ENCODE assay signal across 16 cellular contexts in genomic region chr6:41757931-41758640, GRCh38. TPM values are rescaled to one million over a fixed set of nuclear protein-coding genes. Genes with fewer than 3 reads are reported as not detected.
DNase-seq lines count a peak whose midpoint lies in the region; ATAC-seq, FAIRE-seq and TF ChIP-seq lines count a peak whose summit lies in the region.
"Had no signal": no experiment of that assay in that cellular context is flagged by ENCODE, and none has a peak within 500 bp of the region (broad histone marks: within the 10 kb centered on the region; RNA-seq: fewer than 3 reads in every experiment).

No MANE protein-coding gene starts in this region.

- TF ChIP-seq RAD21 in K562 (CRISPR knock-in tag; conservative IDR thresholded peaks at IDR 0.05 in 1 of 2, IDR thresholded peaks at IDR 0.05 in 1 of 2) = no peak

- no peak overlapping the region for H3K9ac ChIP-seq in K562 (ENCODE audit: insufficient read depth in 1 of 2, low read depth in 2 of 2, low read length in 2 of 2)
- H3K9ac ChIP-seq in trophoblast cell (ENCODE audit: low read length) = no peak overlapping the region

- H3K18ac ChIP-seq in trophoblast cell (ENCODE audit: low read length) = no peak overlapping the region

- no peaks in the 10 kb centered on the region for H3K36me3 ChIP-seq in K562 (ENCODE audit: control insufficient read depth, insufficient read depth, low read length)
- H3K36me3 ChIP-seq in trophoblast cell (ENCODE audit: control insufficient read depth in 1 of 2, insufficient read depth in 2 of 2, low read length in 2 of 2) = no peaks in the 10 kb centered on the region
- H3K36me3 ChIP-seq: HAP-1 had no signal

- H2BK120ac ChIP-seq in trophoblast cell (ENCODE audit: insufficient read depth, low read length, poor library complexity) = no peak overlapping the region

- intact Hi-C loops in K562 (cut with micrococcal nuclease) = no loop called here

- no peak for TF ChIP-seq EP300 in K562 (IDR thresholded peaks at IDR 0.05; ENCODE audit: low read length)

- no peak overlapping the region for H2BK12ac ChIP-seq in trophoblast cell (ENCODE audit: low read length)

- no TSS peak for BruUV-seq in K562 (replicated peaks; lab: Mats Ljungman, UMichigan)

- no peak overlapping the region for H2AFZ ChIP-seq in K562 (ENCODE audit: low read depth, low read length)
- no peak overlapping the region for H2AFZ ChIP-seq in trophoblast cell (ENCODE audit: insufficient read depth, low read length, poor library complexity)

- TF ChIP-seq CTCF in K562 (IDR thresholded peaks at IDR 0.05 in 2 of 3, conservative IDR thresholded peaks at IDR 0.05 in 1 of 3; ENCODE audit: insufficient read depth in 2 of 3, low read depth in 1 of 3, low read length in 3 of 3) = no peak

- H3K4me1 ChIP-seq in K562 (replicated peaks in 1 of 2; ENCODE audit: control insufficient read depth in 2 of 2, insufficient read depth in 2 of 2, low read length in 2 of 2) = peaks cover 0 to 7% of the 10 kb centered on the region in 2 experiments; a peak in 1 of 5 replicates
- peaks cover 28 to 30% of the 10 kb centered on the region in 2 experiments for H3K4me1 ChIP-seq in trophoblast cell (ENCODE audit: control insufficient read depth in 1 of 2, insufficient read depth in 2 of 2, low read length in 2 of 2)
- H3K4me1 ChIP-seq: HAP-1 had no signal

- no peaks in the 10 kb centered on the region for H3K9me1 ChIP-seq in K562 (ENCODE audit: control insufficient read depth, insufficient read depth, low read length)

- H3K79me1 ChIP-seq in trophoblast cell (ENCODE audit: low read length) = peaks cover 14% of the 10 kb centered on the region

- CTCF ChIA-PET in K562 (lab: Yijun Ruan, JAX; ENCODE audit: low intra/inter-chr PET ratio) = no interaction called here

- H4K91ac ChIP-seq in trophoblast cell (ENCODE audit: low read depth, low read length) = peak overlapping the region; percentile 8

- no peak overlapping the region for H2BK5ac ChIP-seq in trophoblast cell (ENCODE audit: low read depth, low read length, poor library complexity)

- H3K4me2 ChIP-seq in K562 (ENCODE audit: insufficient read depth, low read length) (no peak overlapping the region), trophoblast cell (ENCODE audit: low read length) (no peak overlapping the region)

- no peak for ATAC-seq in K562
- ATAC-seq: stimulated activated naive CD8-positive, alpha-beta T cell treated with anti-CD3 and anti-CD28 coated beads, Interleukin-15, amount 100 ng/mL, for 72 hours had no signal

- no peak overlapping the region for H3K14ac ChIP-seq in trophoblast cell (ENCODE audit: low read length)

- DNase-seq in K562 (ENCODE audit: extremely low read depth in 1 of 4, low spot score in 3 of 4) (no peak), trophoblast cell (peak; percentile 90 to 94), iPS-NIHi7 (ENCODE audit: extremely low spot score) (no peak)
- DNase-seq: DND-41; endodermal cell; foreskin fibroblast; KG1; mesenchymal stem cell; NCI-H1105; NCI-H2171; occipital lobe; stimulated activated naive CD8-positive, alpha-beta T cell treated with anti-CD3 and anti-CD28 coated beads, Interleukin-15, amount 100 ng/mL, for 72 hours had no signal

- H3K4ac ChIP-seq in trophoblast cell (ENCODE audit: low read depth, low read length) = no peak overlapping the region

- POLR2A ChIA-PET in K562 (lab: Yijun Ruan, JAX) = interaction anchor here (0.9 to 1.6 kb wide), 4 partner anchors 9 to 16 kb away, joined by 3 to 6 read pairs (median 4); no protein-coding TSS in a partner anchor

- no peak for TF ChIP-seq POLR2A in K562 (conservative IDR thresholded peaks at IDR 0.05)

- no peak overlapping the region for H4K12ac ChIP-seq in trophoblast cell (ENCODE audit: low read depth, low read length)

- WGBS in K562 (ENCODE audit: insufficient coverage, low coverage, missing lambda C conversion rate) = 9% methylated on average over 8 of the region's 8 CpGs
- WGBS in trophoblast cell (ENCODE audit: extremely low coverage, insufficient coverage, insufficient read length) = no CpG with 5 or more reads among the region's 8 CpGs

- H3K79me2 ChIP-seq in K562 (ENCODE audit: control insufficient read depth, insufficient read depth, low read length) = no peaks in the 10 kb centered on the region
- no peaks in the 10 kb centered on the region for H3K79me2 ChIP-seq in trophoblast cell (ENCODE audit: control insufficient read depth, insufficient read depth, low read length, poor library complexity)

- H3K27me3 ChIP-seq in K562 (ENCODE audit: control insufficient read depth in 2 of 2, insufficient read depth in 2 of 2, low read length in 2 of 2) = peaks cover 37 to 60% of the 10 kb centered on the region in 2 experiments
- H3K27me3 ChIP-seq in trophoblast cell (ENCODE audit: insufficient read depth, low read length) = no peaks in the 10 kb centered on the region

- H3K27ac ChIP-seq in K562 (ENCODE audit: extremely low read depth, low read depth, low read length) (no peak overlapping the region), trophoblast cell (ENCODE audit: low read depth, low read length) (peak overlapping the region; percentile 41)

- H3K4me3 ChIP-seq in K562 (no peak overlapping the region), trophoblast cell (ENCODE audit: low read depth, low read length) (no peak overlapping the region)
- H3K4me3 ChIP-seq: HAP-1 had no signal

- H2AK5ac ChIP-seq in trophoblast cell (ENCODE audit: low read length) = no peak overlapping the region

- H4K8ac ChIP-seq in trophoblast cell (ENCODE audit: low read depth, low read length) = no peak overlapping the region

- in situ Hi-C loops in K562 (cut with MboI) = no loop called here

- H3K9me3 ChIP-seq in K562 (replicated peaks; ENCODE audit: control insufficient read depth, insufficient read depth, low read depth, low read length) = no peaks in the 10 kb centered on the region
- H3K9me3 ChIP-seq in trophoblast cell (ENCODE audit: insufficient read depth, low read depth, low read length) = peaks cover 4% of the 10 kb centered on the region
- H3K9me3 ChIP-seq: HAP-1 had no signal

- no peak for FAIRE-seq in K562 (lab: Jason Lieb, UNC)

- no peak overlapping the region for H3K23ac ChIP-seq in trophoblast cell (ENCODE audit: low read length)

- H4K20me1 ChIP-seq in K562 (replicated peaks; ENCODE audit: control insufficient read depth, insufficient read depth, low read length) = no peaks in the 10 kb centered on the region

RNA-seq across cellular contexts. Expression of gene PGC, which starts 10.9 kb away (rescaled TPM):
- total RNA-seq in K562 (2011; cell fraction: chromatin; rRNA removed; ENCODE audit: low replicate concordance) = not detected in 2 replicates
- total RNA-seq in K562 (2011; cell fraction: nucleolus; rRNA removed) = not detected in 2 replicates
- not detected in 2 replicates for total RNA-seq in K562 (2011; cell fraction: nucleoplasm; rRNA removed)
- total RNA-seq in K562 (2014; rRNA removed) = not detected in 2 replicates
- total RNA-seq in K562 (2014; rRNA removed; fragmentation: Illumina TruSeq; extraction: Trizol) = not detected in 2 replicates
- not detected in 2 replicates for total RNA-seq in K562 (2015; rRNA removed; fragmentation: Illumina TruSeq; extraction: Trizol)
- total RNA-seq in K562 (2021) = 0.40 and 0.81 TPM in 2 replicates
- not detected in 2 replicates for polyA plus RNA-seq in K562 (2011; rRNA removed)
- polyA plus RNA-seq in K562 (2011; cell fraction: cytosol; rRNA removed) = 0.03 TPM in 1 of 2 replicates, not detected in the other
- polyA plus RNA-seq in K562 (2011; cell fraction: nucleus; rRNA removed) = not detected in 2 replicates
- polyA plus RNA-seq in K562 (2012) = not detected in 2 replicates
- polyA plus RNA-seq in K562 (2014; fragmentation: Illumina TruSeq; extraction: Trizol) = not detected in 2 replicates
- polyA plus RNA-seq in K562 (2014; fragmentation: Nextera tagmentation; extraction: Ambion mirVana) = under 1 TPM in 1 of 2 experiments, not detected in 1; 0.17 TPM
- polyA plus RNA-seq in K562 (2014; rRNA removed) = not detected in 2 replicates
- polyA minus RNA-seq in K562 (2011; rRNA and poly(A)+ RNA removed) = not detected in 2 replicates
- 2.1 TPM in 1 of 2 replicates, not detected in the other for polyA minus RNA-seq in K562 (2011; cell fraction: cytosol; rRNA and poly(A)+ RNA removed)
- not detected in 2 replicates for polyA minus RNA-seq in K562 (2011; cell fraction: nucleus; rRNA and poly(A)+ RNA removed)
- polyA plus RNA-seq in trophoblast cell (2013) = 14.2 and 17.6 TPM in 2 replicates
- total RNA-seq: endodermal cell; occipital lobe; Right ventricle myocardium superior; T-helper 2 cell treated with Interferon-gamma antibody and Interleukin-4, amounts not matched to agents 100 ng/mL and 5 ng/mL, for 36 hours had no signal
- polyA plus RNA-seq: CD14-positive monocyte had no signal

RNA-seq across cellular contexts. Expression of gene FRS3, which starts 21.6 kb away (rescaled TPM):
- total RNA-seq in K562 (2011; cell fraction: chromatin; rRNA removed; ENCODE audit: low replicate concordance) = 3.2 and 6.0 TPM in 2 replicates
- total RNA-seq in K562 (2011; cell fraction: nucleolus; rRNA removed) = 4.7 and 5.5 TPM in 2 replicates
- total RNA-seq in K562 (2011; cell fraction: nucleoplasm; rRNA removed) = 3.2 and 3.7 TPM in 2 replicates
- 1.7 and 3.1 TPM in 2 replicates for total RNA-seq in K562 (2014; rRNA removed)
- total RNA-seq in K562 (2014; rRNA removed; fragmentation: Illumina TruSeq; extraction: Trizol) = 0.45 and 1.0 TPM in 2 replicates
- total RNA-seq in K562 (2015; rRNA removed; fragmentation: Illumina TruSeq; extraction: Trizol) = 1.1 and 1.8 TPM in 2 replicates
- 3.1 and 3.3 TPM in 2 replicates for total RNA-seq in K562 (2021)
- polyA plus RNA-seq in K562 (2011; rRNA removed) = 3.0 and 4.2 TPM in 2 replicates
- 4.3 and 6.5 TPM in 2 replicates for polyA plus RNA-seq in K562 (2011; cell fraction: cytosol; rRNA removed)
- polyA plus RNA-seq in K562 (2011; cell fraction: nucleus; rRNA removed) = 8.1 and 10.8 TPM in 2 replicates
- polyA plus RNA-seq in K562 (2012) = 1.5 and 4.5 TPM in 2 replicates
- 1.6 and 3.0 TPM in 2 replicates for polyA plus RNA-seq in K562 (2014; fragmentation: Illumina TruSeq; extraction: Trizol)
- polyA plus RNA-seq in K562 (2014; fragmentation: Nextera tagmentation; extraction: Ambion mirVana) = under 1 TPM; 0.03 to 0.06 TPM
- 3.4 and 3.7 TPM in 2 replicates for polyA plus RNA-seq in K562 (2014; rRNA removed)
- polyA minus RNA-seq in K562 (2011; rRNA and poly(A)+ RNA removed) = 0.84 and 0.95 TPM in 2 replicates
- 0.82 and 1.0 TPM in 2 replicates for polyA minus RNA-seq in K562 (2011; cell fraction: cytosol; rRNA and poly(A)+ RNA removed)
- polyA minus RNA-seq in K562 (2011; cell fraction: nucleus; rRNA and poly(A)+ RNA removed) = 1.6 and 1.8 TPM in 2 replicates
- 3.6 and 4.1 TPM in 2 replicates for polyA plus RNA-seq in trophoblast cell (2013)

RNA-seq across cellular contexts. Expression of gene PRICKLE4, which starts 22.5 kb away (rescaled TPM):
- 6.0 and 13.5 TPM in 2 replicates for total RNA-seq in K562 (2011; cell fraction: chromatin; rRNA removed; ENCODE audit: low replicate concordance)
- total RNA-seq in K562 (2011; cell fraction: nucleolus; rRNA removed) = 5.4 and 6.8 TPM in 2 replicates
- 4.6 and 6.0 TPM in 2 replicates for total RNA-seq in K562 (2011; cell fraction: nucleoplasm; rRNA removed)
- 1.3 TPM in 1 of 2 replicates, not detected in the other for total RNA-seq in K562 (2014; rRNA removed)
- not detected in 2 replicates for total RNA-seq in K562 (2014; rRNA removed; fragmentation: Illumina TruSeq; extraction: Trizol)
- not detected in 2 replicates for total RNA-seq in K562 (2015; rRNA removed; fragmentation: Illumina TruSeq; extraction: Trizol)
- 0.20 and 0.87 TPM in 2 replicates for total RNA-seq in K562 (2021)
- 0.32 and 0.54 TPM in 2 replicates for polyA plus RNA-seq in K562 (2011; rRNA removed)
- 0.07 and 0.19 TPM in 2 replicates for polyA plus RNA-seq in K562 (2011; cell fraction: cytosol; rRNA removed)
- polyA plus RNA-seq in K562 (2011; cell fraction: nucleus; rRNA removed) = 12.6 and 13.9 TPM in 2 replicates
- polyA plus RNA-seq in K562 (2012) = 1.9 and 2.0 TPM in 2 replicates
- not detected in 2 replicates for polyA plus RNA-seq in K562 (2014; fragmentation: Illumina TruSeq; extraction: Trizol)
- polyA plus RNA-seq in K562 (2014; fragmentation: Nextera tagmentation; extraction: Ambion mirVana) = not detected
- 0.27 and 1.7 TPM in 2 replicates for polyA plus RNA-seq in K562 (2014; rRNA removed)
- polyA minus RNA-seq in K562 (2011; rRNA and poly(A)+ RNA removed) = 0.56 TPM in 1 of 2 replicates, not detected in the other
- polyA minus RNA-seq in K562 (2011; cell fraction: cytosol; rRNA and poly(A)+ RNA removed) = not detected in 2 replicates
- 3.9 and 7.4 TPM in 2 replicates for polyA minus RNA-seq in K562 (2011; cell fraction: nucleus; rRNA and poly(A)+ RNA removed)
- 0.29 and 0.36 TPM in 2 replicates for polyA plus RNA-seq in trophoblast cell (2013)
- total RNA-seq: T-helper 2 cell treated with Interferon-gamma antibody and Interleukin-4, amounts not matched to agents 100 ng/mL and 5 ng/mL, for 36 hours had no signal
- polyA plus RNA-seq: CD14-positive monocyte had no signal

RNA-seq across cellular contexts. Expression of gene TFEB, which starts 22.7 kb away (rescaled TPM):
- total RNA-seq in K562 (2011; cell fraction: chromatin; rRNA removed; ENCODE audit: low replicate concordance) = 2.1 and 8.5 TPM in 2 replicates
- 4.5 and 5.3 TPM in 2 replicates for total RNA-seq in K562 (2011; cell fraction: nucleolus; rRNA removed)
- total RNA-seq in K562 (2011; cell fraction: nucleoplasm; rRNA removed) = 3.0 and 3.6 TPM in 2 replicates
- total RNA-seq in K562 (2014; rRNA removed) (3.8 and 4.4 TPM in 2 replicates), K562 (2014; rRNA removed; fragmentation: Illumina TruSeq; extraction: Trizol) (0.64 and 0.84 TPM in 2 replicates), K562 (2015; rRNA removed; fragmentation: Illumina TruSeq; extraction: Trizol) (1.1 TPM in 2 replicates), K562 (2021) (3.6 and 4.7 TPM in 2 replicates)
- polyA plus RNA-seq in K562 (2011; rRNA removed) (2.0 and 4.4 TPM in 2 replicates), K562 (2014; fragmentation: Illumina TruSeq; extraction: Trizol) (2.0 TPM in 2 replicates), K562 (2014; fragmentation: Nextera tagmentation; extraction: Ambion mirVana) (under 1 TPM; 0.04 to 0.07 TPM), K562 (2014; rRNA removed) (1.8 and 2.4 TPM in 2 replicates)
- polyA plus RNA-seq in K562 (2011; cell fraction: cytosol; rRNA removed) = 3.6 and 5.6 TPM in 2 replicates
- 2.6 and 4.3 TPM in 2 replicates for polyA plus RNA-seq in K562 (2011; cell fraction: nucleus; rRNA removed)
- 1.7 and 3.4 TPM in 2 replicates for polyA plus RNA-seq in K562 (2012)
- 1.3 and 2.2 TPM in 2 replicates for polyA minus RNA-seq in K562 (2011; rRNA and poly(A)+ RNA removed)
- 2.2 and 3.1 TPM in 2 replicates for polyA minus RNA-seq in K562 (2011; cell fraction: cytosol; rRNA and poly(A)+ RNA removed)
- polyA minus RNA-seq in K562 (2011; cell fraction: nucleus; rRNA and poly(A)+ RNA removed) = 2.3 and 2.7 TPM in 2 replicates
- 25.4 and 27.9 TPM in 2 replicates for polyA plus RNA-seq in trophoblast cell (2013)

RNA-seq across cellular contexts. Expression of gene TOMM6, which starts 29.4 kb away (rescaled TPM):
- total RNA-seq in K562 (2011; cell fraction: chromatin; rRNA removed; ENCODE audit: low replicate concordance) = 49.6 and 52.2 TPM in 2 replicates
- 78.5 and 85.9 TPM in 2 replicates for total RNA-seq in K562 (2011; cell fraction: nucleolus; rRNA removed)
- 108 and 156 TPM in 2 replicates for total RNA-seq in K562 (2011; cell fraction: nucleoplasm; rRNA removed)
- total RNA-seq in K562 (2014; rRNA removed) = 377 and 380 TPM in 2 replicates
- total RNA-seq in K562 (2014; rRNA removed; fragmentation: Illumina TruSeq; extraction: Trizol) = 754 and 831 TPM in 2 replicates
- total RNA-seq in K562 (2015; rRNA removed; fragmentation: Illumina TruSeq; extraction: Trizol) = 736 and 780 TPM in 2 replicates
- 677 and 726 TPM in 2 replicates for total RNA-seq in K562 (2021)
- polyA plus RNA-seq in K562 (2011; rRNA removed) = 955 and 1,065 TPM in 2 replicates
- 1,189 and 1,772 TPM in 2 replicates for polyA plus RNA-seq in K562 (2011; cell fraction: cytosol; rRNA removed)
- 229 and 402 TPM in 2 replicates for polyA plus RNA-seq in K562 (2011; cell fraction: nucleus; rRNA removed)
- 464 and 1,133 TPM in 2 replicates for polyA plus RNA-seq in K562 (2012)
- 1,747 and 2,097 TPM in 2 replicates for polyA plus RNA-seq in K562 (2014; fragmentation: Illumina TruSeq; extraction: Trizol)
- 1,000 to 10,000 TPM; 1,746 to 1,760 TPM for polyA plus RNA-seq in K562 (2014; fragmentation: Nextera tagmentation; extraction: Ambion mirVana)
- polyA plus RNA-seq in K562 (2014; rRNA removed) = 1,029 and 1,276 TPM in 2 replicates
- 270 and 271 TPM in 2 replicates for polyA minus RNA-seq in K562 (2011; rRNA and poly(A)+ RNA removed)
- polyA minus RNA-seq in K562 (2011; cell fraction: cytosol; rRNA and poly(A)+ RNA removed) = 123 and 140 TPM in 2 replicates
- polyA minus RNA-seq in K562 (2011; cell fraction: nucleus; rRNA and poly(A)+ RNA removed) = 28.3 and 62.3 TPM in 2 replicates
- 214 and 233 TPM in 2 replicates for polyA plus RNA-seq in trophoblast cell (2013)

Comparison
In these comparisons a context has a peak if more than half of its experiments do, and no peak if none do; other contexts are left out.
1. DNase-seq: peak in trophoblast cell (2 of 2); none in K562 (0 of 4) and iPS-NIHi7 (single experiment).